ENCODE assay signal across 26 cellular contexts in genomic region chrX:28888421-28888820, GRCh38.
"Had no signal": no experiment of that assay in that cellular context is flagged by ENCODE, and none has a peak within 500 bp of the region (broad histone marks: within the 10 kb centered on the region; RNA-seq: fewer than 3 reads in every experiment).

No MANE protein-coding gene starts in this region.

- H3K4me3 ChIP-seq: adrenal gland, heart left ventricle, lower lobe of right lung, mucosa of descending colon, pancreas, psoas muscle, skin epidermis, suprapubic skin, tibial nerve had no signal

- ATAC-seq: activated CD4-positive, alpha-beta T cell treated with anti-CD3 and anti-CD28 coated beads for 36 hours; activated naive CD4-positive, alpha-beta T cell treated with anti-CD3 and anti-CD28 coated beads, Interleukin-2, amount 50 U/mL, for 72 hours; activated T-helper 17 cell treated with anti-CD3 and anti-CD28 coated beads, Interleukin-2, amount 50 U/mL, for 72 hours; heart left ventricle; lower lobe of right lung; mucosa of descending colon; pancreas; psoas muscle; right cardiac atrium; stimulated activated effector memory CD8-positive, alpha-beta T cell treated with anti-CD3 and anti-CD28 coated beads, Interleukin-12 subunit alpha, Interleukin-12 subunit beta, amount 100 ng/mL, for 72 hours; stimulated activated naive CD8-positive, alpha-beta T cell treated with anti-CD3 and anti-CD28 coated beads, Interleukin-15, amount 100 ng/mL, for 72 hours had no signal

- H3K4me1 ChIP-seq: adrenal gland, heart left ventricle, lower lobe of right lung, pancreas, psoas muscle, suprapubic skin, tibial nerve had no signal

- H3K9me3 ChIP-seq: adrenal gland, heart left ventricle, lower lobe of right lung, mucosa of descending colon, pancreas, psoas muscle, suprapubic skin, tibial nerve had no signal

- DNase-seq: activated B cell treated with CpG ODN at 0.5 μM for 24 hours; activated CD4-positive, alpha-beta T cell treated with anti-CD3 and anti-CD28 coated beads for 36 hours; activated CD4-positive, alpha-beta T cell treated with anti-CD3 and anti-CD28 coated beads, Interleukin-2, amount 50 U/mL, for 4 hours; activated CD8-positive, alpha-beta memory T cell treated with anti-CD3 and anti-CD28 coated beads for 24 hours; activated CD8-positive, alpha-beta memory T cell treated with anti-CD3 and anti-CD28 coated beads, Interleukin-2, amount 50 U/mL, for 4 hours; activated T-cell treated with anti-CD3 and anti-CD28 coated beads, Interleukin-2, amount 50 U/mL, for 24 hours; adrenal gland; caudate nucleus; effector memory CD4-positive, alpha-beta T cell; heart left ventricle; lower lobe of right lung; mesendoderm; mucosa of descending colon; nephron progenitor cell; pancreas; psoas muscle; right cardiac atrium; stimulated activated CD4-positive, alpha-beta T cell treated with anti-CD3 and anti-CD28 coated beads, Interleukin-2, amount 100 ng/mL, for 24 hours; stimulated activated naive CD8-positive, alpha-beta T cell treated with anti-CD3 and anti-CD28 coated beads, Interleukin-15, amount 100 ng/mL, for 72 hours; T1000 had no signal

- H3K36me3 ChIP-seq: adrenal gland, heart left ventricle, lower lobe of right lung, pancreas, suprapubic skin, tibial nerve had no signal

- H3K27me3 ChIP-seq: adrenal gland, heart left ventricle, suprapubic skin, tibial nerve had no signal
